ENCODE assay signal across 27 cellular contexts in the genomic region with DNA sequence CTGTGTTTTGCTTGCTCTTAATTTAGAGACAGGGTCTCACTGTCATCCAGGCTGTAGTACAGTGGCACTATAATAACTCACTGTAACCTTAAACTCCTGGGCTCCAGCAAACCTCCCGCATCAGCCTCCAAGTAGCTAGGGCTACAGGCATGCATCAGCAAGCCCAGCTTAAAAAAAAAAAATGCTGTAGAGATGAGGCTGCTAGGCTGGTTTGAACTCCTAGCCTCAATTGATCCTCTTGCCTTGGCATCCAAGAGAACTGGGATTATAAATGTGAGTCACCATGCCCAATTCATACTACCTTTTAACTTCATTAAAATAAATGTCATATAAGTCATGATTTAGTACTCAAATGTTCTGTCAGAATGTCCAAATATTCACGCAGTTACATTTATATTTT.
"Had no signal": no experiment of that assay in that cellular context is flagged by ENCODE, and none has a peak within 500 bp of the region (broad histone marks: within the 10 kb centered on the region; RNA-seq: fewer than 3 reads in every experiment).

No MANE protein-coding gene starts in this region.

- H3K27me3 Mint-ChIP-seq: naive B cell; progenitor cell of endocrine pancreas; stimulated activated naive CD8-positive, alpha-beta T cell treated with anti-CD3 and anti-CD28 coated beads, Interleukin-15, amount 100 ng/mL, for 72 hours; type B pancreatic cell had no signal

- H3K4me1 ChIP-seq: left lung, lower lobe of right lung, neural progenitor cell, spleen, tibial nerve, uterus had no signal

- H2AFZ ChIP-seq: neural progenitor cell had no signal

- ATAC-seq: left cardiac atrium; left lung; lower lobe of right lung; natural killer cell; right cardiac atrium; sciatic nerve; stimulated activated effector memory CD8-positive, alpha-beta T cell treated with anti-CD3 and anti-CD28 coated beads, Interleukin-12 subunit alpha, Interleukin-12 subunit beta, amount 100 ng/mL, for 72 hours; stimulated activated naive CD8-positive, alpha-beta T cell treated with anti-CD3 and anti-CD28 coated beads, Interleukin-15, amount 100 ng/mL, for 72 hours had no signal

- H3K4me3 Mint-ChIP-seq: mesothelial cell of epicardium; naive B cell; natural killer cell; nephron progenitor cell; neural progenitor cell; stimulated activated effector memory CD8-positive, alpha-beta T cell treated with anti-CD3 and anti-CD28 coated beads, Interleukin-12 subunit alpha, Interleukin-12 subunit beta, amount 100 ng/mL, for 72 hours; stimulated activated naive CD8-positive, alpha-beta T cell treated with anti-CD3 and anti-CD28 coated beads, Interleukin-15, amount 100 ng/mL, for 72 hours; type B pancreatic cell had no signal

- DNase-seq: hippocampal formation; kidney glomerular epithelial cell; left cardiac atrium; left lung; lower lobe of right lung; mesendoderm; naive B cell; natural killer cell; nephron progenitor cell; ovary; right cardiac atrium; spleen; stimulated activated CD4-positive, alpha-beta T cell treated with anti-CD3 and anti-CD28 coated beads, Interleukin-4, amount 100 ng/mL, for 24 hours; stimulated activated naive CD4-positive, alpha-beta T cell; stimulated activated naive CD8-positive, alpha-beta T cell treated with anti-CD3 and anti-CD28 coated beads, Interleukin-15, amount 100 ng/mL, for 72 hours; substantia nigra; uterus had no signal

- H3K4me1 Mint-ChIP-seq: mesothelial cell of epicardium; naive B cell; natural killer cell; nephron progenitor cell; neural progenitor cell; stimulated activated effector memory CD8-positive, alpha-beta T cell treated with anti-CD3 and anti-CD28 coated beads, Interleukin-12 subunit alpha, Interleukin-12 subunit beta, amount 100 ng/mL, for 72 hours; stimulated activated naive CD8-positive, alpha-beta T cell treated with anti-CD3 and anti-CD28 coated beads, Interleukin-15, amount 100 ng/mL, for 72 hours had no signal

- H3K27ac Mint-ChIP-seq: mesothelial cell of epicardium; naive B cell; natural killer cell; nephron progenitor cell; neural progenitor cell; progenitor cell of endocrine pancreas; stimulated activated effector memory CD8-positive, alpha-beta T cell treated with anti-CD3 and anti-CD28 coated beads, Interleukin-12 subunit alpha, Interleukin-12 subunit beta, amount 100 ng/mL, for 72 hours; stimulated activated naive CD8-positive, alpha-beta T cell treated with anti-CD3 and anti-CD28 coated beads, Interleukin-15, amount 100 ng/mL, for 72 hours; type B pancreatic cell had no signal

- H3K27ac ChIP-seq: left lung, lower lobe of right lung, neural progenitor cell, neutrophil, ovary, skin epidermis, spleen, tibial nerve, uterus had no signal

- H3K9ac ChIP-seq: neural progenitor cell had no signal

- H3K9me3 ChIP-seq: lower lobe of right lung, neutrophil, ovary, uterus had no signal

- H3K36me3 ChIP-seq: left lung, lower lobe of right lung, neural progenitor cell, neutrophil, ovary, spleen, tibial nerve, uterus had no signal

- H3K4me3 ChIP-seq: left lung, lower lobe of right lung, neural progenitor cell, ovary, skin epidermis, spleen, tibial nerve, uterus had no signal

- H3K4me2 ChIP-seq: neural progenitor cell had no signal

- H3K27me3 ChIP-seq: left lung, neural progenitor cell, neutrophil, ovary, spleen, tibial nerve, uterus had no signal

- H3K9me3 Mint-ChIP-seq: type B pancreatic cell had no signal

- FAIRE-seq: keratinocyte had no signal

- H3K36me3 Mint-ChIP-seq: mesothelial cell of epicardium; naive B cell; neural progenitor cell; stimulated activated effector memory CD8-positive, alpha-beta T cell treated with anti-CD3 and anti-CD28 coated beads, Interleukin-12 subunit alpha, Interleukin-12 subunit beta, amount 100 ng/mL, for 72 hours; type B pancreatic cell had no signal
